Comparison of ENCODE assay signal across 1 cellular context in genomic region chr7:16841681-16842080, GRCh38.
TF ChIP-seq lines count a peak whose summit lies in the region.

No MANE protein-coding gene starts in this region.

TF ChIP-seq in IMR-90, 13 proteins besides CTCF, POLR2A, EP300 and RAD21:
- TF ChIP-seq USF2 (IDR thresholded peaks at IDR 0.05; ENCODE audit: low read depth, low read length) (no peak), RFX5 (IDR thresholded peaks at IDR 0.05; ENCODE audit: low read depth, low read length) (no peak), SMC3 (IDR thresholded peaks at IDR 0.05; ENCODE audit: low read depth, low read length) (no peak), MAFK (IDR thresholded peaks at IDR 0.05; ENCODE audit: low read depth, low read length) (no peak), ELK1 (IDR thresholded peaks at IDR 0.05; ENCODE audit: borderline replicate concordance, low read depth, low read length) (no peak), CEBPB (IDR thresholded peaks at IDR 0.05; ENCODE audit: low read depth, low read length) (no peak), CHD1 (IDR thresholded peaks at IDR 0.05; ENCODE audit: low read depth, low read length) (no peak), MAZ (IDR thresholded peaks at IDR 0.05; ENCODE audit: borderline replicate concordance, low read depth, low read length) (no peak), NFE2L2 (IDR thresholded peaks at IDR 0.05; ENCODE audit: low read depth, low read length) (no peak)
TF ChIP-seq in IMR-90: peak in this region for 0.
